Comparison of ENCODE assay signal across 1 cellular context in the genomic region with DNA sequence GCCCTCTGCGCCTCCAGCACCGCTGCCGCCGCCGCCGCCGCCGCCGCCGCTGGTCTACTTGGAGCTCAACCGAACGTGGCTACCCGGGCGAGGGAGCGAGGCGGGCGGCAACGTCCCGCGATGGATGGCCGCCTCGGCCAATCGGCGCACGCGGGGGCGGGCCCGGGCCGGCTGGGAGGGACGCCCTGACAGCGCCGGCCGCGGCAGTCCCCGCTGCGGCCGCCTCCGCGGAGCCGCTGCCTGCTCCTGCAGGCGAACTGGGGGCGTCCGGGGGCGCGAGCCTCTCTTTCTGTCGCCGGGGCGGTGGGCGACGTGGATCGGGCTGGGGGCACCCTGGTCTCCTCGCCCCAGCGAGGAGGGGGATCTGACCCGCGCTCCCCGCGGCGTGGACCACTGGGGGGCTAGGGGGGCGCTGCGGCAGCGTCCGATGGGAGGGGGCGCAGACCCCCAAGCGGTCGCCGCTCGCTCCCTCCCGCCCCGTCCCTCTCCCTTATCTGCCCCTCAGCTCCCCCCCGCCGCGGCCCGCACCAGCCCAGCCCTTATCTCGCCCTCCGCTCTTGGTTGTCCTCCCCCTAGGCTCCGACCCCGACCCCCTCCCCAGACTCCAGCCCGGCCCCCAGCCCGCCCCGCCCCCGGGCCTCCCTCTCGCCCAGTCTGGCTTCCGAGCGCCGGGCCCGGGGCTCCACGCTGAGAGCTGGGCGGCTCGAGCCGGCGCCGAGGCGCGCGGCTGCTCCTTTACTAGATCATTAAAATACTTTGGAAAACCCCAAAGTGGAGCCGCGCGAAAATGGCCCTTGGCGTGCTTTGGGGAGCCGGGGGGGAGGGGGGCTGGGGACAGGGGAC.
TF ChIP-seq lines count a peak whose summit lies in the region.

A gene (minus strand): TSS at position 56 of the 843 bp plus-strand sequence.

TF ChIP-seq in GM12878, 131 proteins besides CTCF, POLR2A, EP300 and RAD21 (continued from another document and continues in another):
- TF ChIP-seq TCF12 (IDR thresholded peaks at IDR 0.05; ENCODE audit: low read depth, low read length) (no peak), IRF4 (IDR thresholded peaks at IDR 0.05; ENCODE audit: low read depth, low read length) (no peak), ETV6 (conservative IDR thresholded peaks at IDR 0.05 in 1 of 2, IDR thresholded peaks at IDR 0.05 in 1 of 2; ENCODE audit: borderline replicate concordance in 1 of 2, low read depth in 1 of 2) (no peak), STAT1 (conservative IDR thresholded peaks at IDR 0.05) (no peak; the same call in 1 of the 2 replicates), SMARCA5 (IDR thresholded peaks at IDR 0.05) (peak; percentile 57; the same call in 1 of the 2 replicates), SIX5 (IDR thresholded peaks at IDR 0.05; ENCODE audit: low read depth, low read length, severe bottlenecking) (no peak), FOS (IDR thresholded peaks at IDR 0.05; ENCODE audit: borderline replicate concordance, extremely low read depth, insufficient read length) (peak; percentile 5), FOXM1 (IDR thresholded peaks at IDR 0.05; ENCODE audit: low read depth, low read length) (no peak), SIN3A (IDR thresholded peaks at IDR 0.05; ENCODE audit: low read depth, low read length) (0 out of 2 replicates have a peak, but pooled peaks have one; percentile 20), HDAC2 (IDR thresholded peaks at IDR 0.05) (no peak), STAT3 (IDR thresholded peaks at IDR 0.05; ENCODE audit: low read depth, low read length) (no peak), SREBF2 (IDR thresholded peaks at IDR 0.05; ENCODE audit: low read length) (no peak), IKZF1 (conservative IDR thresholded peaks at IDR 0.05) (peak; percentile 71), PAX5 (IDR thresholded peaks at IDR 0.05; ENCODE audit: borderline replicate concordance, low read depth, low read length) (no peak), KDM1A (IDR thresholded peaks at IDR 0.05; ENCODE audit: borderline replicate concordance) (no peak), CREM (IDR thresholded peaks at IDR 0.05; ENCODE audit: low read depth) (peak; percentile 43; the same call in 1 of the 2 replicates), EZH2 (IDR thresholded peaks at IDR 0.05; ENCODE audit: borderline replicate concordance, control insufficient read depth, low read depth, low read length) (no peak), MYB (IDR thresholded peaks at IDR 0.05; ENCODE audit: borderline replicate concordance, low read depth, low read length) (no peak), YBX1 (IDR thresholded peaks at IDR 0.05) (no peak), SUPT20H (IDR thresholded peaks at IDR 0.05; ENCODE audit: borderline replicate concordance, control insufficient read depth, low read depth, low read length) (no peak), WRNIP1 (IDR thresholded peaks at IDR 0.05; ENCODE audit: borderline replicate concordance, low read depth, low read length) (no peak), HCFC1 (IDR thresholded peaks at IDR 0.05; ENCODE audit: low read length) (no peak), RCOR1 (conservative IDR thresholded peaks at IDR 0.05; ENCODE audit: low read depth, low read length) (no peak), JUNB (IDR thresholded peaks at IDR 0.05) (no peak), SMC3 (IDR thresholded peaks at IDR 0.05; ENCODE audit: borderline replicate concordance, low read length) (no peak), KAT2A (conservative IDR thresholded peaks at IDR 0.05; ENCODE audit: control insufficient read depth, low read depth, low read length) (no peak), NR2C1 (IDR thresholded peaks at IDR 0.05) (no peak), SMAD5 (IDR thresholded peaks at IDR 0.05; ENCODE audit: low read depth) (no peak), TCF3 (IDR thresholded peaks at IDR 0.05; ENCODE audit: borderline replicate concordance, insufficient read depth, low read depth, low read length) (no peak), BHLHE40 (IDR thresholded peaks at IDR 0.05; ENCODE audit: borderline replicate concordance in 1 of 2, low read depth in 2 of 2, low read length in 1 of 2) (peak in 1 of 2 experiments; percentile 63; a peak in 2 of 4 replicates), CHD4 (IDR thresholded peaks at IDR 0.05) (no peak), EGR1 (IDR thresholded peaks at IDR 0.05; ENCODE audit: borderline replicate concordance in 1 of 2, low read depth in 2 of 2, low read length in 2 of 2) (peak in 1 of 2 experiments; percentile 90; a peak in 2 of 3 replicates), SRF (IDR thresholded peaks at IDR 0.05; ENCODE audit: low read depth in 2 of 2, low read length in 2 of 2) (no peak), ZNF384 (IDR thresholded peaks at IDR 0.05; ENCODE audit: borderline replicate concordance, low read depth, low read length) (no peak)
- TF ChIP-seq, protein P1, sequence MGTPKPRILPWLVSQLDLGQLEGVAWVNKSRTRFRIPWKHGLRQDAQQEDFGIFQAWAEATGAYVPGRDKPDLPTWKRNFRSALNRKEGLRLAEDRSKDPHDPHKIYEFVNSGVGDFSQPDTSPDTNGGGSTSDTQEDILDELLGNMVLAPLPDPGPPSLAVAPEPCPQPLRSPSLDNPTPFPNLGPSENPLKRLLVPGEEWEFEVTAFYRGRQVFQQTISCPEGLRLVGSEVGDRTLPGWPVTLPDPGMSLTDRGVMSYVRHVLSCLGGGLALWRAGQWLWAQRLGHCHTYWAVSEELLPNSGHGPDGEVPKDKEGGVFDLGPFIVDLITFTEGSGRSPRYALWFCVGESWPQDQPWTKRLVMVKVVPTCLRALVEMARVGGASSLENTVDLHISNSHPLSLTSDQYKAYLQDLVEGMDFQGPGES (IDR thresholded peaks at IDR 0.05), result peak; percentile 74
- TF ChIP-seq, protein P2, sequence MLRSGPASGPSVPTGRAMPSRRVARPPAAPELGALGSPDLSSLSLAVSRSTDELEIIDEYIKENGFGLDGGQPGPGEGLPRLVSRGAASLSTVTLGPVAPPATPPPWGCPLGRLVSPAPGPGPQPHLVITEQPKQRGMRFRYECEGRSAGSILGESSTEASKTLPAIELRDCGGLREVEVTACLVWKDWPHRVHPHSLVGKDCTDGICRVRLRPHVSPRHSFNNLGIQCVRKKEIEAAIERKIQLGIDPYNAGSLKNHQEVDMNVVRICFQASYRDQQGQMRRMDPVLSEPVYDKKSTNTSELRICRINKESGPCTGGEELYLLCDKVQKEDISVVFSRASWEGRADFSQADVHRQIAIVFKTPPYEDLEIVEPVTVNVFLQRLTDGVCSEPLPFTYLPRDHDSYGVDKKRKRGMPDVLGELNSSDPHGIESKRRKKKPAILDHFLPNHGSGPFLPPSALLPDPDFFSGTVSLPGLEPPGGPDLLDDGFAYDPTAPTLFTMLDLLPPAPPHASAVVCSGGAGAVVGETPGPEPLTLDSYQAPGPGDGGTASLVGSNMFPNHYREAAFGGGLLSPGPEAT (IDR thresholded peaks at IDR 0.05; ENCODE audit: low read depth), result no peak
- TF ChIP-seq, protein P3, sequence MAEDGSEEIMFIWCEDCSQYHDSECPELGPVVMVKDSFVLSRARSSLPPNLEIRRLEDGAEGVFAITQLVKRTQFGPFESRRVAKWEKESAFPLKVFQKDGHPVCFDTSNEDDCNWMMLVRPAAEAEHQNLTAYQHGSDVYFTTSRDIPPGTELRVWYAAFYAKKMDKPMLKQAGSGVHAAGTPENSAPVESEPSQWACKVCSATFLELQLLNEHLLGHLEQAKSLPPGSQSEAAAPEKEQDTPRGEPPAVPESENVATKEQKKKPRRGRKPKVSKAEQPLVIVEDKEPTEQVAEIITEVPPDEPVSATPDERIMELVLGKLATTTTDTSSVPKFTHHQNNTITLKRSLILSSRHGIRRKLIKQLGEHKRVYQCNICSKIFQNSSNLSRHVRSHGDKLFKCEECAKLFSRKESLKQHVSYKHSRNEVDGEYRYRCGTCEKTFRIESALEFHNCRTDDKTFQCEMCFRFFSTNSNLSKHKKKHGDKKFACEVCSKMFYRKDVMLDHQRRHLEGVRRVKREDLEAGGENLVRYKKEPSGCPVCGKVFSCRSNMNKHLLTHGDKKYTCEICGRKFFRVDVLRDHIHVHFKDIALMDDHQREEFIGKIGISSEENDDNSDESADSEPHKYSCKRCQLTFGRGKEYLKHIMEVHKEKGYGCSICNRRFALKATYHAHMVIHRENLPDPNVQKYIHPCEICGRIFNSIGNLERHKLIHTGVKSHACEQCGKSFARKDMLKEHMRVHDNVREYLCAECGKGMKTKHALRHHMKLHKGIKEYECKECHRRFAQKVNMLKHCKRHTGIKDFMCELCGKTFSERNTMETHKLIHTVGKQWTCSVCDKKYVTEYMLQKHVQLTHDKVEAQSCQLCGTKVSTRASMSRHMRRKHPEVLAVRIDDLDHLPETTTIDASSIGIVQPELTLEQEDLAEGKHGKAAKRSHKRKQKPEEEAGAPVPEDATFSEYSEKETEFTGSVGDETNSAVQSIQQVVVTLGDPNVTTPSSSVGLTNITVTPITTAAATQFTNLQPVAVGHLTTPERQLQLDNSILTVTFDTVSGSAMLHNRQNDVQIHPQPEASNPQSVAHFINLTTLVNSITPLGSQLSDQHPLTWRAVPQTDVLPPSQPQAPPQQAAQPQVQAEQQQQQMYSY (CRISPR knock-in tag; IDR thresholded peaks at IDR 0.05), result no peak
- TF ChIP-seq, protein P4, sequence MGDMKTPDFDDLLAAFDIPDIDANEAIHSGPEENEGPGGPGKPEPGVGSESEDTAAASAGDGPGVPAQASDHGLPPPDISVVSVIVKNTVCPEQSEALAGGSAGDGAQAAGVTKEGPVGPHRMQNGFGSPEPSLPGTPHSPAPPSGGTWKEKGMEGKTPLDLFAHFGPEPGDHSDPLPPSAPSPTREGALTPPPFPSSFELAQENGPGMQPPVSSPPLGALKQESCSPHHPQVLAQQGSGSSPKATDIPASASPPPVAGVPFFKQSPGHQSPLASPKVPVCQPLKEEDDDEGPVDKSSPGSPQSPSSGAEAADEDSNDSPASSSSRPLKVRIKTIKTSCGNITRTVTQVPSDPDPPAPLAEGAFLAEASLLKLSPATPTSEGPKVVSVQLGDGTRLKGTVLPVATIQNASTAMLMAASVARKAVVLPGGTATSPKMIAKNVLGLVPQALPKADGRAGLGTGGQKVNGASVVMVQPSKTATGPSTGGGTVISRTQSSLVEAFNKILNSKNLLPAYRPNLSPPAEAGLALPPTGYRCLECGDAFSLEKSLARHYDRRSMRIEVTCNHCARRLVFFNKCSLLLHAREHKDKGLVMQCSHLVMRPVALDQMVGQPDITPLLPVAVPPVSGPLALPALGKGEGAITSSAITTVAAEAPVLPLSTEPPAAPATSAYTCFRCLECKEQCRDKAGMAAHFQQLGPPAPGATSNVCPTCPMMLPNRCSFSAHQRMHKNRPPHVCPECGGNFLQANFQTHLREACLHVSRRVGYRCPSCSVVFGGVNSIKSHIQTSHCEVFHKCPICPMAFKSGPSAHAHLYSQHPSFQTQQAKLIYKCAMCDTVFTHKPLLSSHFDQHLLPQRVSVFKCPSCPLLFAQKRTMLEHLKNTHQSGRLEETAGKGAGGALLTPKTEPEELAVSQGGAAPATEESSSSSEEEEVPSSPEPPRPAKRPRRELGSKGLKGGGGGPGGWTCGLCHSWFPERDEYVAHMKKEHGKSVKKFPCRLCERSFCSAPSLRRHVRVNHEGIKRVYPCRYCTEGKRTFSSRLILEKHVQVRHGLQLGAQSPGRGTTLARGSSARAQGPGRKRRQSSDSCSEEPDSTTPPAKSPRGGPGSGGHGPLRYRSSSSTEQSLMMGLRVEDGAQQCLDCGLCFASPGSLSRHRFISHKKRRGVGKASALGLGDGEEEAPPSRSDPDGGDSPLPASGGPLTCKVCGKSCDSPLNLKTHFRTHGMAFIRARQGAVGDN (IDR thresholded peaks at IDR 0.05), result peak; percentile 61
- TF ChIP-seq, protein P5, sequence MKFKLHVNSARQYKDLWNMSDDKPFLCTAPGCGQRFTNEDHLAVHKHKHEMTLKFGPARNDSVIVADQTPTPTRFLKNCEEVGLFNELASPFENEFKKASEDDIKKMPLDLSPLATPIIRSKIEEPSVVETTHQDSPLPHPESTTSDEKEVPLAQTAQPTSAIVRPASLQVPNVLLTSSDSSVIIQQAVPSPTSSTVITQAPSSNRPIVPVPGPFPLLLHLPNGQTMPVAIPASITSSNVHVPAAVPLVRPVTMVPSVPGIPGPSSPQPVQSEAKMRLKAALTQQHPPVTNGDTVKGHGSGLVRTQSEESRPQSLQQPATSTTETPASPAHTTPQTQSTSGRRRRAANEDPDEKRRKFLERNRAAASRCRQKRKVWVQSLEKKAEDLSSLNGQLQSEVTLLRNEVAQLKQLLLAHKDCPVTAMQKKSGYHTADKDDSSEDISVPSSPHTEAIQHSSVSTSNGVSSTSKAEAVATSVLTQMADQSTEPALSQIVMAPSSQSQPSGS (IDR thresholded peaks at IDR 0.05; ENCODE audit: low read length), result no peak
- TF ChIP-seq, protein P6, sequence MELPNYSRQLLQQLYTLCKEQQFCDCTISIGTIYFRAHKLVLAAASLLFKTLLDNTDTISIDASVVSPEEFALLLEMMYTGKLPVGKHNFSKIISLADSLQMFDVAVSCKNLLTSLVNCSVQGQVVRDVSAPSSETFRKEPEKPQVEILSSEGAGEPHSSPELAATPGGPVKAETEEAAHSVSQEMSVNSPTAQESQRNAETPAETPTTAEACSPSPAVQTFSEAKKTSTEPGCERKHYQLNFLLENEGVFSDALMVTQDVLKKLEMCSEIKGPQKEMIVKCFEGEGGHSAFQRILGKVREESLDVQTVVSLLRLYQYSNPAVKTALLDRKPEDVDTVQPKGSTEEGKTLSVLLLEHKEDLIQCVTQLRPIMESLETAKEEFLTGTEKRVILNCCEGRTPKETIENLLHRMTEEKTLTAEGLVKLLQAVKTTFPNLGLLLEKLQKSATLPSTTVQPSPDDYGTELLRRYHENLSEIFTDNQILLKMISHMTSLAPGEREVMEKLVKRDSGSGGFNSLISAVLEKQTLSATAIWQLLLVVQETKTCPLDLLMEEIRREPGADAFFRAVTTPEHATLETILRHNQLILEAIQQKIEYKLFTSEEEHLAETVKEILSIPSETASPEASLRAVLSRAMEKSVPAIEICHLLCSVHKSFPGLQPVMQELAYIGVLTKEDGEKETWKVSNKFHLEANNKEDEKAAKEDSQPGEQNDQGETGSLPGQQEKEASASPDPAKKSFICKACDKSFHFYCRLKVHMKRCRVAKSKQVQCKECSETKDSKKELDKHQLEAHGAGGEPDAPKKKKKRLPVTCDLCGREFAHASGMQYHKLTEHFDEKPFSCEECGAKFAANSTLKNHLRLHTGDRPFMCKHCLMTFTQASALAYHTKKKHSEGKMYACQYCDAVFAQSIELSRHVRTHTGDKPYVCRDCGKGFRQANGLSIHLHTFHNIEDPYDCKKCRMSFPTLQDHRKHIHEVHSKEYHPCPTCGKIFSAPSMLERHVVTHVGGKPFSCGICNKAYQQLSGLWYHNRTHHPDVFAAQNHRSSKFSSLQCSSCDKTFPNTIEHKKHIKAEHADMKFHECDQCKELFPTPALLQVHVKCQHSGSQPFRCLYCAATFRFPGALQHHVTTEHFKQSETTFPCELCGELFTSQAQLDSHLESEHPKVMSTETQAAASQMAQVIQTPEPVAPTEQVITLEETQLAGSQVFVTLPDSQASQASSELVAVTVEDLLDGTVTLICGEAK (IDR thresholded peaks at IDR 0.05; ENCODE audit: borderline replicate concordance), result no peak
- TF ChIP-seq, protein P7, sequence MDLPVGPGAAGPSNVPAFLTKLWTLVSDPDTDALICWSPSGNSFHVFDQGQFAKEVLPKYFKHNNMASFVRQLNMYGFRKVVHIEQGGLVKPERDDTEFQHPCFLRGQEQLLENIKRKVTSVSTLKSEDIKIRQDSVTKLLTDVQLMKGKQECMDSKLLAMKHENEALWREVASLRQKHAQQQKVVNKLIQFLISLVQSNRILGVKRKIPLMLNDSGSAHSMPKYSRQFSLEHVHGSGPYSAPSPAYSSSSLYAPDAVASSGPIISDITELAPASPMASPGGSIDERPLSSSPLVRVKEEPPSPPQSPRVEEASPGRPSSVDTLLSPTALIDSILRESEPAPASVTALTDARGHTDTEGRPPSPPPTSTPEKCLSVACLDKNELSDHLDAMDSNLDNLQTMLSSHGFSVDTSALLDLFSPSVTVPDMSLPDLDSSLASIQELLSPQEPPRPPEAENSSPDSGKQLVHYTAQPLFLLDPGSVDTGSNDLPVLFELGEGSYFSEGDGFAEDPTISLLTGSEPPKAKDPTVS (IDR thresholded peaks at IDR 0.05; ENCODE audit: low read depth, low read length), result no peak
